26 cellular contexts compared by ENCODE assay signal in genomic region chr19:32594021-32594420, GRCh38. TPM values are rescaled to one million over a fixed set of nuclear protein-coding genes. Genes with fewer than 3 reads are reported as not detected.
DNase-seq lines count a peak whose midpoint lies in the region; ATAC-seq, FAIRE-seq and TF ChIP-seq lines count a peak whose summit lies in the region.
"Had no signal": no experiment of that assay in that cellular context is flagged by ENCODE, and none has a peak within 500 bp of the region (broad histone marks: within the 10 kb centered on the region; RNA-seq: fewer than 3 reads in every experiment).

No MANE protein-coding gene starts in this region.

- H3K27me3 ChIP-seq in small intestine (ENCODE audit: control insufficient read depth in 2 of 2, insufficient read depth in 2 of 2, low read length in 2 of 2): no peaks in the 10 kb centered on the region
- H3K27me3 ChIP-seq: BE2C; BLaER1 treated with 17β-estradiol and CSF1 and Interleukin-3, amounts not matched to agents 10 nM and 100 nM had no signal

- intact Hi-C loops in activated CD4-positive, alpha-beta T cell treated with anti-CD3 and anti-CD28 coated beads for 36 hours (cut with DNase I, micrococcal nuclease): no loop called here

- no peaks in the 10 kb centered on the region for H3K9me3 ChIP-seq in small intestine (ENCODE audit: control insufficient read depth, low read depth)
- H3K9me3 ChIP-seq: BE2C, HAP-1 had no signal

- no peaks in the 10 kb centered on the region for H3K4me1 ChIP-seq in small intestine (ENCODE audit: control insufficient read depth in 2 of 2, insufficient read depth in 1 of 2, low read depth in 1 of 2, low read length in 1 of 2)
- H3K4me1 ChIP-seq: BE2C; BLaER1 treated with 17β-estradiol and CSF1 and Interleukin-3, amounts not matched to agents 10 nM and 100 nM; HAP-1 had no signal

- H3K9me3 Mint-ChIP-seq in activated CD4-positive, alpha-beta T cell treated with anti-CD3 and anti-CD28 coated beads for 36 hours (ENCODE audit: low read depth): no peaks in the 10 kb centered on the region
- no peaks in the 10 kb centered on the region for H3K9me3 Mint-ChIP-seq in activated T-cell treated with anti-CD3 and anti-CD28 coated beads, Interleukin-2, amount 50 U/mL, for 72 hours
- H3K9me3 Mint-ChIP-seq in glutamatergic neuron (ENCODE audit: unreplicated experiment) (peaks cover 2% of the 10 kb centered on the region), T-cell (no peaks in the 10 kb centered on the region)
- H3K9me3 Mint-ChIP-seq: CD4-positive, alpha-beta memory T cell had no signal

- peaks cover 7 to 16% of the 10 kb centered on the region in 2 donors for H3K36me3 ChIP-seq in small intestine (ENCODE audit: control insufficient read depth in 2 of 2, insufficient read depth in 2 of 2, low read length in 2 of 2)

- H3K4me1 Mint-ChIP-seq in activated CD4-positive, alpha-beta T cell treated with anti-CD3 and anti-CD28 coated beads for 36 hours: no peaks in the 10 kb centered on the region
- peaks cover 5% of the 10 kb centered on the region for H3K4me1 Mint-ChIP-seq in activated T-cell treated with anti-CD3 and anti-CD28 coated beads, Interleukin-2, amount 50 U/mL, for 72 hours (ENCODE audit: low read depth)
- H3K4me1 Mint-ChIP-seq in glutamatergic neuron (ENCODE audit: low read depth, unreplicated experiment) (no peaks in the 10 kb centered on the region), T-cell (peaks cover 0 to 5% (median 0%) of the 10 kb centered on the region in 3 donors)
- H3K4me1 Mint-ChIP-seq: CD14-positive monocyte had no signal

- H3K4me3 Mint-ChIP-seq in activated CD4-positive, alpha-beta T cell treated with anti-CD3 and anti-CD28 coated beads for 36 hours: no peak overlapping the region
- no peak overlapping the region for H3K4me3 Mint-ChIP-seq in activated T-cell treated with anti-CD3 and anti-CD28 coated beads, Interleukin-2, amount 50 U/mL, for 72 hours
- no peak overlapping the region for H3K4me3 Mint-ChIP-seq in glutamatergic neuron (ENCODE audit: unreplicated experiment)
- no peak overlapping the region for H3K4me3 Mint-ChIP-seq in T-cell
- H3K4me3 Mint-ChIP-seq: CD14-positive monocyte; CD4-positive, alpha-beta memory T cell; HFFc6 had no signal

- 95 to 100% (median 98%) methylated on average over 2 of the region's 2 CpGs for WGBS in small intestine, 3 donors

- H3K27ac ChIP-seq in small intestine (ENCODE audit: low read depth in 1 of 2, low read length in 1 of 2): no peak overlapping the region
- H3K27ac ChIP-seq: 22Rv1; BLaER1 treated with 17β-estradiol and CSF1 and Interleukin-3, amounts not matched to agents 10 nM and 100 nM had no signal

- peak overlapping the region; percentile 13 for H3K27ac Mint-ChIP-seq in activated CD4-positive, alpha-beta T cell treated with anti-CD3 and anti-CD28 coated beads for 36 hours
- H3K27ac Mint-ChIP-seq in activated T-cell treated with anti-CD3 and anti-CD28 coated beads, Interleukin-2, amount 50 U/mL, for 72 hours: peak overlapping the region; percentile 6
- H3K27ac Mint-ChIP-seq in glutamatergic neuron (ENCODE audit: unreplicated experiment): peak overlapping the region; percentile 38
- peak overlapping the region in 1 of 2 donors; percentile 48 for H3K27ac Mint-ChIP-seq in T-cell
- H3K27ac Mint-ChIP-seq: HFFc6 had no signal

- no peak for ATAC-seq in activated CD4-positive, alpha-beta T cell treated with anti-CD3 and anti-CD28 coated beads for 36 hours
- ATAC-seq in activated T-cell treated with anti-CD3 and anti-CD28 coated beads, Interleukin-2, amount 50 U/mL, for 72 hours (replicated peaks in 1 of 2): no peak
- ATAC-seq in HG02610 (IDR thresholded peaks at IDR 0.05; ENCODE audit: unreplicated experiment): peak; percentile 9
- no peak for ATAC-seq in T-cell (replicated peaks in 1 of 4)

- FAIRE-seq in small intestine (lab: Jason Lieb, UNC): no peak
- FAIRE-seq: A204.1, GM12892, H54 had no signal

- no peak for DNase-seq in activated CD4-positive, alpha-beta T cell treated with anti-CD3 and anti-CD28 coated beads for 36 hours
- no peak for DNase-seq in activated CD4-positive, alpha-beta T cell treated with anti-CD3 and anti-CD28 coated beads for 1 hour
- DNase-seq in activated T-cell treated with anti-CD3 and anti-CD28 coated beads, Interleukin-2, amount 50 U/mL, for 72 hours: no peak
- no peak for DNase-seq in activated T-cell treated with anti-CD3 and anti-CD28 coated beads, Interleukin-2, amount 50 U/mL, for 1 hour
- no peak for DNase-seq in glutamatergic neuron
- DNase-seq in small intestine: no peak
- no peak for DNase-seq in T-cell
- DNase-seq: ACHN; AML-193; BE2C; Calu3; CD4-positive, alpha-beta memory T cell; COR-L47; DMS53; DMS79 treated with DMSO at 0.1 percent for 48 hours; GF-D8; GOT3; HFFc6 had no signal

- no peak for TF ChIP-seq CTCF in glutamatergic neuron (IDR thresholded peaks at IDR 0.05; ENCODE audit: partially characterized antibody, unreplicated experiment)

- peaks cover 61% of the 10 kb centered on the region for H3K36me3 Mint-ChIP-seq in activated CD4-positive, alpha-beta T cell treated with anti-CD3 and anti-CD28 coated beads for 36 hours (ENCODE audit: low read depth)
- peaks cover 12 to 23% of the 10 kb centered on the region in 2 donors for H3K36me3 Mint-ChIP-seq in activated T-cell treated with anti-CD3 and anti-CD28 coated beads, Interleukin-2, amount 50 U/mL, for 72 hours (ENCODE audit: insufficient read depth in 2 of 2)
- H3K36me3 Mint-ChIP-seq in glutamatergic neuron (ENCODE audit: unreplicated experiment) (peaks cover 15% of the 10 kb centered on the region), T-cell (peaks cover 58% of the 10 kb centered on the region)

- H3K27me3 Mint-ChIP-seq in activated CD4-positive, alpha-beta T cell treated with anti-CD3 and anti-CD28 coated beads for 36 hours: no peaks in the 10 kb centered on the region
- H3K27me3 Mint-ChIP-seq in activated T-cell treated with anti-CD3 and anti-CD28 coated beads, Interleukin-2, amount 50 U/mL, for 72 hours (ENCODE audit: low read depth): no peaks in the 10 kb centered on the region
- no peaks in the 10 kb centered on the region for H3K27me3 Mint-ChIP-seq in glutamatergic neuron (ENCODE audit: unreplicated experiment)
- H3K27me3 Mint-ChIP-seq in T-cell: no peaks in the 10 kb centered on the region
- H3K27me3 Mint-ChIP-seq: CD4-positive, alpha-beta memory T cell had no signal

- POLR2A ChIA-PET in activated CD4-positive, alpha-beta T cell treated with anti-CD3 and anti-CD28 coated beads for 36 hours (lab: Charles Lee): no interaction called here
- POLR2A ChIA-PET in T-cell (lab: Charles Lee): no interaction called here

- no peak overlapping the region for H3K4me3 ChIP-seq in small intestine (ENCODE audit: low read depth in 1 of 2, low read length in 2 of 2)
- H3K4me3 ChIP-seq: BLaER1 treated with 17β-estradiol and CSF1 and Interleukin-3, amounts not matched to agents 10 nM and 100 nM; HAP-1 had no signal

- CTCF ChIA-PET in activated CD4-positive, alpha-beta T cell treated with anti-CD3 and anti-CD28 coated beads for 36 hours (lab: Charles Lee): no interaction called here
- CTCF ChIA-PET in T-cell (lab: Charles Lee): no interaction called here

RNA-seq across cellular contexts. Expression of gene PDCD5, which starts 13.0 kb away (rescaled TPM):
- 100 to 1,000 TPM; 268 to 272 TPM for total RNA-seq in activated CD4-positive, alpha-beta T cell treated with anti-CD3 and anti-CD28 coated beads for 36 hours
- 100 to 1,000 TPM in 1 of 2 donors, 10 to 100 TPM in 1; 96.6 to 100 TPM for total RNA-seq in activated T-cell treated with anti-CD3 and anti-CD28 coated beads, Interleukin-2, amount 50 U/mL, for 72 hours
- total RNA-seq in glutamatergic neuron (ENCODE audit: unreplicated experiment) (122 TPM), T-cell (10 to 100 TPM; 21.8 to 69.9 (median 62.5) TPM)
- 100 to 1,000 TPM in 2 of 3 donors, 10 to 100 TPM in 1; 47.8 to 110 (median 100) TPM for polyA plus RNA-seq in small intestine
